In the genomic region with DNA sequence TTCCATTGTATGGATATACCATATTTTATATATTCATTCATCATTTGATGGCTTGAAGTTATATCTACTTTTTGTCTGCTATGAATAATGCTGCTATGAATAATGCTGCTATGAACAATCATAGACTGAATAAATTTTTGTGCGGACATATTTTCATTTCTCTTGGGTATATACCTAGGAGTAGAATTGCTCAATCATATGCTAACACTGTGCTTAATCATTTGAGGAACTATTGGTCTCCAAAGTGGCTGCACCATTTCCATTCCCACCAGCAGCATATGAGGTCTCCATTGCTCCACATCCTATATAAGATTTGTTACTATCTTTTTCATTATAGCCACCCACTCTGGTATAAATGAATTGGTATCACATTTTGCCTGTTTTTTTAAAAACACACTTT, we compare ENCODE assay signal across 1 cellular context.
TF ChIP-seq lines count a peak whose summit lies in the region.

No MANE protein-coding gene starts in this region.

TF ChIP-seq in IMR-90, 13 proteins besides CTCF, POLR2A, EP300 and RAD21 (continued from another document):
- TF ChIP-seq RFX5 (IDR thresholded peaks at IDR 0.05; ENCODE audit: low read depth, low read length): no peak
- no peak for TF ChIP-seq MAFK (IDR thresholded peaks at IDR 0.05; ENCODE audit: low read depth, low read length)
- TF ChIP-seq CEBPB (IDR thresholded peaks at IDR 0.05; ENCODE audit: low read depth, low read length): no peak
- TF ChIP-seq SMC3 (IDR thresholded peaks at IDR 0.05; ENCODE audit: low read depth, low read length): no peak
- no peak for TF ChIP-seq NFE2L2 (IDR thresholded peaks at IDR 0.05; ENCODE audit: low read depth, low read length)
